26 cellular contexts compared by ENCODE assay signal in the genomic region with DNA sequence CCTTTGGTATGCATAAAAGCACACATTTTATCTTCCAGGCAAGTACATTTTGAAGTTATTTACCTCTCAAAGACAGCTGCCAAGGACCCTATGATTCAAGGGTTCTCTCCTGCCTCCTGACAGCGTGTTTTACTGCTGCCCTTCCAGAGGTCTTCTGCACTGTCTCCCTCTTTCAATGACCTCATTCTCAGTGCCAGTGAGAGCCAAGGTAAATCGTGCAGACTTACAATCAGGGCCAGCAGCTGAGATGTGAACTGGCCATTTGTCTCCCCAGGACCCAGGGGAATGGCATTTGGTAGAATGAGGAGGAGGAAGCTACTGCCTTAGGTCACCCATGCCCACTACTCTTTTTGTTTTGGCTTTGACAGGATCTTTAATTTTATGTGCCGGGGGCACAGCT.
"Had no signal": no experiment of that assay in that cellular context is flagged by ENCODE, and none has a peak within 500 bp of the region (broad histone marks: within the 10 kb centered on the region; RNA-seq: fewer than 3 reads in every experiment).

No MANE protein-coding gene starts in this region.

- ATAC-seq: activated CD4-positive, CD25-positive, alpha-beta regulatory T cell treated with anti-CD3 and anti-CD28 coated beads, Interleukin-2, amount 50 U/mL, for 24 hours; activated CD8-positive, alpha-beta T cell treated with anti-CD3 and anti-CD28 coated beads for 36 hours; activated T-cell treated with anti-CD3 and anti-CD28 coated beads, Interleukin-2, amount 50 U/mL, for 72 hours; Panc1; Right ventricle myocardium inferior; SK-N-SH treated with all-trans-retinoic acid at 6 μM for 48 hours had no signal

- DNase-seq: activated CD4-positive, alpha-beta T cell treated with anti-CD3 and anti-CD28 coated beads for 4 hours; activated CD8-positive, alpha-beta memory T cell treated with anti-CD3 and anti-CD28 coated beads, Interleukin-2, amount 50 U/mL, for 4 hours; activated CD8-positive, alpha-beta T cell treated with anti-CD3 and anti-CD28 coated beads for 36 hours; activated gamma-delta T cell treated with Interleukin-2 at 50 U/mL for 16 hours; activated naive CD4-positive, alpha-beta T cell treated with anti-CD3 and anti-CD28 coated beads, Interleukin-2, amount 10 ng/mL, durations not matched to agents 7 days and 5 days; activated naive CD8-positive, alpha-beta T cell treated with anti-CD3 and anti-CD28 coated beads for 36 hours; activated T-cell treated with anti-CD3 and anti-CD28 coated beads, Interleukin-2, amount 50 U/mL, for 72 hours; central memory CD4-positive, alpha-beta T cell; Kasumi-1; NCI-H1105 treated with DMSO at 0.1 percent for 48 hours; NCI-H1436 treated with DMSO at 0.1 percent for 48 hours; NCI-H187; NCI-H2171; NCI-H2227 treated with DMSO at 0.1 percent for 48 hours; NCI-H446 treated with DMSO at 0.1 percent for 48 hours; NCI-H526; NCI-H774; NK-92 treated with Interleukin-12 subunit alpha and Interleukin-12 subunit beta, amount 100 ng/mL, for 24 hours; OCI-M1; RPMI8226; SW 1271 had no signal

- H3K9me3 ChIP-seq: SJSA1 had no signal

- H3K36me3 ChIP-seq: SJSA1 had no signal

- H3K27ac ChIP-seq: SJSA1 had no signal

- H3K27me3 ChIP-seq: SJSA1 had no signal

- H3K4me3 ChIP-seq: SJSA1 had no signal
